1 cellular context compared by ENCODE assay signal in the genomic region with DNA sequence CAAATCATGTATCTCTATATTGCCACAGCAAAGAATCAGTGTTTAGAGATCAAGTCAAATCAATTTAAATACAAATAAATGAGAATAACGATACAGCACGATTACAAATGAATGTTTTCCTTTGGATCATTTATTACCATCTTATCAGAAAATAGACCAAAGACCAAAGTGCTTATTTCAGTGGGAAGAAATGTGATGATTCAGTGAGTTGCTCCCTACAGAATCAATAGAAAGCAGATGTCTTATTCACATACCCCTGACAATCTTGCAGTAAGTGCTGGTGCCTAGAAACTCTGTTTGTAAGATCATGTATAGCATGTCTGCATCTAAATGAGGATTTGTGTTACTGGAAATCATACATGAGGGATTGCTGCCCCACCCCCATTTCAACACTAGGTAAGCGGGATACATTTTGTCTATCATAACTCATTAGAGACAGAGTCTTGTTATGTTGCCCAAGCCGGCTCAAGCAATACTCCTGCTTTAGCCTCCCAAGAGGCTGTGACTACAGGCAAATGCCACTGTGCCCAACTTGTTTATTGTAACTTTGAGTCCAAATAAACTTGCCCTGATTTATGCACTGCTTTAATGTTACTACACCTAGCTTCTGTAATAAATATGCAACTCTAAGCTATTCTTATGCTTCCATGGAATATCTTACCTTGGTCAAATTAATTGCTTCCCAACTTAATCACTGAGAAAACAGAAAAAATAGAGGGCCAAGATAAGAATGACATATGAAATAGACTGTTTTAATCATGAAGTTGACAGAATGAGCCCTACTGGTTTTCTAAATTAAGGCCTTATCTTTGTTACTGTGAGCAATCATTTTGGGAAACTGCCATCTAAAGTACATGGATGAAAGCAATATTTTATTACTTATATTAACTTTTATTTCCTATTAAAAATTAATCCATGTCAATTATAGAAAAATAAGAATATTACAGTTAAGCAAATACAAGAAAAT.
A peak's percentile ranks its signal among the peaks of the same experiment; 100 is the strongest.
TF ChIP-seq lines count a peak whose summit lies in the region.

No MANE protein-coding gene starts in this region.

TF ChIP-seq in IMR-90, 13 proteins besides CTCF, POLR2A, EP300 and RAD21:
- TF ChIP-seq MAFK (IDR thresholded peaks at IDR 0.05; ENCODE audit: low read depth, low read length) (0 out of 2 replicates have a peak, but pooled peaks have one; percentile 17), BHLHE40 (IDR thresholded peaks at IDR 0.05; ENCODE audit: low read depth, low read length) (no peak)
